1 cellular context compared by ENCODE assay signal in the genomic region with DNA sequence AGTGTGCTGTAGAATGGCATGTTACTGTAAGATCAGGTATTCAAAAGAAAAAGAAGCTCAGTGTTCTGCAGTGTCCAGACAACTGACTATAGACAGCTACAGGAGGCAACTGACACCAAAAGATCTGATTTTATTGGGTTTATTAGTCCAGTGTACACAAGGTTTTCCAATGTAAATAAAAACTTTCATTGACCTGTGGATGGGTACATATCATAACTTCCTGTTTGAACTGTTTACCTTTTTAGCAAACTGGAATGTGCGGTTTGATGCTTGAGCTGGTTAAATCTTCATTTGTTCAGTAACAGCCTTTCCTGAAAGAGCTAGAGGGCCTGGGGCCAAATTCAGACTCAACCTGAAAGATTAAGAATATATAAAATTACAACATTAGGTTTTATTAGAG.
TF ChIP-seq lines count a peak whose summit lies in the region.

No MANE protein-coding gene starts in this region.

TF ChIP-seq in HepG2, 621 proteins besides CTCF, POLR2A, EP300 and RAD21 (continued from another document and continues in another):
- TF ChIP-seq GMEB1 (CRISPR knock-in tag; IDR thresholded peaks at IDR 0.05; ENCODE audit: borderline replicate concordance) (no peak), ARNTL (CRISPR knock-in tag; IDR thresholded peaks at IDR 0.05) (no peak), RORA (CRISPR knock-in tag; IDR thresholded peaks at IDR 0.05) (no peak), KAT2B (IDR thresholded peaks at IDR 0.05; ENCODE audit: borderline replicate concordance, low read depth, low read length) (peak; percentile 13; the same call in 1 of the 2 replicates), THAP7 (CRISPR knock-in tag; IDR thresholded peaks at IDR 0.05) (no peak), ETV5 (CRISPR knock-in tag; IDR thresholded peaks at IDR 0.05; ENCODE audit: borderline replicate concordance) (peak; percentile 60; the same call in 1 of the 2 replicates), ELF3 (CRISPR knock-in tag; IDR thresholded peaks at IDR 0.05) (0 out of 2 replicates have a peak, but pooled peaks have one; percentile 19), FOXA3 (CRISPR knock-in tag; IDR thresholded peaks at IDR 0.05) (peak; percentile 89), MZF1 (CRISPR knock-in tag; IDR thresholded peaks at IDR 0.05; ENCODE audit: borderline replicate concordance) (no peak), HMG20B (CRISPR knock-in tag; conservative IDR thresholded peaks at IDR 0.05) (0 out of 2 replicates have a peak, but pooled peaks have one; percentile 23), RARA (CRISPR knock-in tag; IDR thresholded peaks at IDR 0.05) (peak; percentile 94), GABPA (IDR thresholded peaks at IDR 0.05; ENCODE audit: low read depth, low read length) (no peak), GABPA (CRISPR knock-in tag; IDR thresholded peaks at IDR 0.05; ENCODE audit: low read depth) (peak; percentile 50; the same call in 1 of the 2 replicates), ZMYM2 (CRISPR knock-in tag; IDR thresholded peaks at IDR 0.05) (no peak), TMF1 (CRISPR knock-in tag; IDR thresholded peaks at IDR 0.05; ENCODE audit: low read depth) (no peak), KMT2A (CRISPR knock-in tag; IDR thresholded peaks at IDR 0.05) (no peak), RELA (CRISPR knock-in tag; IDR thresholded peaks at IDR 0.05) (no peak), ZBTB33 (CRISPR knock-in tag; IDR thresholded peaks at IDR 0.05) (no peak), FOXP1 (IDR thresholded peaks at IDR 0.05) (no peak), FOXP1 (CRISPR knock-in tag; IDR thresholded peaks at IDR 0.05) (peak; percentile 53; the same call in 1 of the 2 replicates), SOX13 (IDR thresholded peaks at IDR 0.05) (no peak), SOX13 (CRISPR knock-in tag; conservative IDR thresholded peaks at IDR 0.05 in 1 of 2, IDR thresholded peaks at IDR 0.05 in 1 of 2) (peak in 1 of 2 experiments; percentile 39; a peak in 1 of 4 replicates), ZNF670 (CRISPR knock-in tag; IDR thresholded peaks at IDR 0.05; ENCODE audit: borderline replicate concordance) (no peak), RXRB (CRISPR knock-in tag; IDR thresholded peaks at IDR 0.05; ENCODE audit: borderline replicate concordance) (0 out of 2 replicates have a peak, but pooled peaks have one; percentile 31), NR2F1 (CRISPR knock-in tag; IDR thresholded peaks at IDR 0.05) (no peak), HOXA3 (CRISPR knock-in tag; IDR thresholded peaks at IDR 0.05) (no peak), MIXL1 (CRISPR knock-in tag; IDR thresholded peaks at IDR 0.05) (peak; percentile 67), TARDBP (CRISPR knock-in tag; IDR thresholded peaks at IDR 0.05) (no peak), DMAP1 (CRISPR knock-in tag; IDR thresholded peaks at IDR 0.05) (no peak), TBX3 (IDR thresholded peaks at IDR 0.05; ENCODE audit: borderline replicate concordance) (peak; percentile 52; the same call in 1 of the 2 replicates), TSC22D2 (CRISPR knock-in tag; IDR thresholded peaks at IDR 0.05; ENCODE audit: borderline replicate concordance) (no peak), MATR3 (CRISPR knock-in tag; IDR thresholded peaks at IDR 0.05) (no peak)
- TF ChIP-seq, protein P1, sequence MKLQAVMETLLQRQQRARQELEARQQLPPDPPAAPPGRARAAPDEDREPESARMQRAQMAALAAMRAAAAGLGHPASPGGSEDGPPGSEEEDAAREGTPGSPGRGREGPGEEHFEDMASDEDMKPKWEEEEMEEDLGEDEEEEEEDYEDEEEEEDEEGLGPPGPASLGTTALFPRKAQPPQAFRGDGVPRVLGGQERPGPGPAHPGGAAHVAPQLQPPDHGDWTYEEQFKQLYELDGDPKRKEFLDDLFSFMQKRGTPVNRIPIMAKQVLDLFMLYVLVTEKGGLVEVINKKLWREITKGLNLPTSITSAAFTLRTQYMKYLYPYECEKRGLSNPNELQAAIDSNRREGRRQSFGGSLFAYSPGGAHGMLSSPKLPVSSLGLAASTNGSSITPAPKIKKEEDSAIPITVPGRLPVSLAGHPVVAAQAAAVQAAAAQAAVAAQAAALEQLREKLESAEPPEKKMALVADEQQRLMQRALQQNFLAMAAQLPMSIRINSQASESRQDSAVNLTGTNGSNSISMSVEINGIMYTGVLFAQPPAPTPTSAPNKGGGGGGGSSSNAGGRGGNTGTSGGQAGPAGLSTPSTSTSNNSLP (IDR thresholded peaks at IDR 0.05; ENCODE audit: low read depth, low read length) = peak; percentile 55; the same call in 1 of the 2 replicates
- TF ChIP-seq, protein P2, sequence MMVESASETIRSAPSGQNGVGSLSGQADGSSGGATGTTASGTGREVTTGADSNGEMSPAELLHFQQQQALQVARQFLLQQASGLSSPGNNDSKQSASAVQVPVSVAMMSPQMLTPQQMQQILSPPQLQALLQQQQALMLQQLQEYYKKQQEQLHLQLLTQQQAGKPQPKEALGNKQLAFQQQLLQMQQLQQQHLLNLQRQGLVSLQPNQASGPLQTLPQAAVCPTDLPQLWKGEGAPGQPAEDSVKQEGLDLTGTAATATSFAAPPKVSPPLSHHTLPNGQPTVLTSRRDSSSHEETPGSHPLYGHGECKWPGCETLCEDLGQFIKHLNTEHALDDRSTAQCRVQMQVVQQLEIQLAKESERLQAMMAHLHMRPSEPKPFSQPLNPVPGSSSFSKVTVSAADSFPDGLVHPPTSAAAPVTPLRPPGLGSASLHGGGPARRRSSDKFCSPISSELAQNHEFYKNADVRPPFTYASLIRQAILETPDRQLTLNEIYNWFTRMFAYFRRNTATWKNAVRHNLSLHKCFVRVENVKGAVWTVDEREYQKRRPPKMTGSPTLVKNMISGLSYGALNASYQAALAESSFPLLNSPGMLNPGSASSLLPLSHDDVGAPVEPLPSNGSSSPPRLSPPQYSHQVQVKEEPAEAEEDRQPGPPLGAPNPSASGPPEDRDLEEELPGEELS (CRISPR knock-in tag; IDR thresholded peaks at IDR 0.05) = 0 out of 2 replicates have a peak, but pooled peaks have one; percentile 17
- TF ChIP-seq, protein P3, sequence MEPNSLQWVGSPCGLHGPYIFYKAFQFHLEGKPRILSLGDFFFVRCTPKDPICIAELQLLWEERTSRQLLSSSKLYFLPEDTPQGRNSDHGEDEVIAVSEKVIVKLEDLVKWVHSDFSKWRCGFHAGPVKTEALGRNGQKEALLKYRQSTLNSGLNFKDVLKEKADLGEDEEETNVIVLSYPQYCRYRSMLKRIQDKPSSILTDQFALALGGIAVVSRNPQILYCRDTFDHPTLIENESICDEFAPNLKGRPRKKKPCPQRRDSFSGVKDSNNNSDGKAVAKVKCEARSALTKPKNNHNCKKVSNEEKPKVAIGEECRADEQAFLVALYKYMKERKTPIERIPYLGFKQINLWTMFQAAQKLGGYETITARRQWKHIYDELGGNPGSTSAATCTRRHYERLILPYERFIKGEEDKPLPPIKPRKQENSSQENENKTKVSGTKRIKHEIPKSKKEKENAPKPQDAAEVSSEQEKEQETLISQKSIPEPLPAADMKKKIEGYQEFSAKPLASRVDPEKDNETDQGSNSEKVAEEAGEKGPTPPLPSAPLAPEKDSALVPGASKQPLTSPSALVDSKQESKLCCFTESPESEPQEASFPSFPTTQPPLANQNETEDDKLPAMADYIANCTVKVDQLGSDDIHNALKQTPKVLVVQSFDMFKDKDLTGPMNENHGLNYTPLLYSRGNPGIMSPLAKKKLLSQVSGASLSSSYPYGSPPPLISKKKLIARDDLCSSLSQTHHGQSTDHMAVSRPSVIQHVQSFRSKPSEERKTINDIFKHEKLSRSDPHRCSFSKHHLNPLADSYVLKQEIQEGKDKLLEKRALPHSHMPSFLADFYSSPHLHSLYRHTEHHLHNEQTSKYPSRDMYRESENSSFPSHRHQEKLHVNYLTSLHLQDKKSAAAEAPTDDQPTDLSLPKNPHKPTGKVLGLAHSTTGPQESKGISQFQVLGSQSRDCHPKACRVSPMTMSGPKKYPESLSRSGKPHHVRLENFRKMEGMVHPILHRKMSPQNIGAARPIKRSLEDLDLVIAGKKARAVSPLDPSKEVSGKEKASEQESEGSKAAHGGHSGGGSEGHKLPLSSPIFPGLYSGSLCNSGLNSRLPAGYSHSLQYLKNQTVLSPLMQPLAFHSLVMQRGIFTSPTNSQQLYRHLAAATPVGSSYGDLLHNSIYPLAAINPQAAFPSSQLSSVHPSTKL (CRISPR knock-in tag; IDR thresholded peaks at IDR 0.05) = peak; percentile 74
- TF ChIP-seq, protein P4, sequence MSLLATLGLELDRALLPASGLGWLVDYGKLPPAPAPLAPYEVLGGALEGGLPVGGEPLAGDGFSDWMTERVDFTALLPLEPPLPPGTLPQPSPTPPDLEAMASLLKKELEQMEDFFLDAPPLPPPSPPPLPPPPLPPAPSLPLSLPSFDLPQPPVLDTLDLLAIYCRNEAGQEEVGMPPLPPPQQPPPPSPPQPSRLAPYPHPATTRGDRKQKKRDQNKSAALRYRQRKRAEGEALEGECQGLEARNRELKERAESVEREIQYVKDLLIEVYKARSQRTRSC (CRISPR knock-in tag; IDR thresholded peaks at IDR 0.05; ENCODE audit: low read depth) = no peak
- TF ChIP-seq, protein P5, sequence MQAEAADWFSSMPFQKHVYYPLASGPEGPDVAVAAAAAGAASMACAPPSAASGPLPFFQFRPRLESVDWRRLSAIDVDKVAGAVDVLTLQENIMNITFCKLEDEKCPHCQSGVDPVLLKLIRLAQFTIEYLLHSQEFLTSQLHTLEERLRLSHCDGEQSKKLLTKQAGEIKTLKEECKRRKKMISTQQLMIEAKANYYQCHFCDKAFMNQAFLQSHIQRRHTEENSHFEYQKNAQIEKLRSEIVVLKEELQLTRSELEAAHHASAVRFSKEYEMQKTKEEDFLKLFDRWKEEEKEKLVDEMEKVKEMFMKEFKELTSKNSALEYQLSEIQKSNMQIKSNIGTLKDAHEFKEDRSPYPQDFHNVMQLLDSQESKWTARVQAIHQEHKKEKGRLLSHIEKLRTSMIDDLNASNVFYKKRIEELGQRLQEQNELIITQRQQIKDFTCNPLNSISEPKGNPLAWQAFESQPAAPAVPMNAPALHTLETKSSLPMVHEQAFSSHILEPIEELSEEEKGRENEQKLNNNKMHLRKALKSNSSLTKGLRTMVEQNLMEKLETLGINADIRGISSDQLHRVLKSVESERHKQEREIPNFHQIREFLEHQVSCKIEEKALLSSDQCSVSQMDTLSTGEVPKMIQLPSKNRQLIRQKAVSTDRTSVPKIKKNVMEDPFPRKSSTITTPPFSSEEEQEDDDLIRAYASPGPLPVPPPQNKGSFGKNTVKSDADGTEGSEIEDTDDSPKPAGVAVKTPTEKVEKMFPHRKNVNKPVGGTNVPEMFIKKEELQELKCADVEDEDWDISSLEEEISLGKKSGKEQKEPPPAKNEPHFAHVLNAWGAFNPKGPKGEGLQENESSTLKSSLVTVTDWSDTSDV (CRISPR knock-in tag; IDR thresholded peaks at IDR 0.05) = no peak
- TF ChIP-seq, protein P6, sequence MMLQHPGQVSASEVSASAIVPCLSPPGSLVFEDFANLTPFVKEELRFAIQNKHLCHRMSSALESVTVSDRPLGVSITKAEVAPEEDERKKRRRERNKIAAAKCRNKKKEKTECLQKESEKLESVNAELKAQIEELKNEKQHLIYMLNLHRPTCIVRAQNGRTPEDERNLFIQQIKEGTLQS (CRISPR knock-in tag; IDR thresholded peaks at IDR 0.05) = no peak
